ENCODE assay signal across 1 cellular context in genomic region chr12:76720068-76720467, GRCh38.
TF ChIP-seq lines count a peak whose summit lies in the region.

No MANE protein-coding gene starts in this region.

TF ChIP-seq in IMR-90, 13 proteins besides CTCF, POLR2A, EP300 and RAD21 (continued from another document):
- TF ChIP-seq NFE2L2 (IDR thresholded peaks at IDR 0.05; ENCODE audit: low read depth, low read length), result no peak
- peak; percentile 43; the same call in 1 of the 2 replicates for TF ChIP-seq FOS (IDR thresholded peaks at IDR 0.05; ENCODE audit: low read depth, low read length)
- TF ChIP-seq SMC3 (IDR thresholded peaks at IDR 0.05; ENCODE audit: low read depth, low read length), result no peak; the same call in 1 of the 2 replicates
- TF ChIP-seq RCOR1 (IDR thresholded peaks at IDR 0.05; ENCODE audit: insufficient replicate concordance, low read length), result peak; percentile 44
- TF ChIP-seq, protein P1, sequence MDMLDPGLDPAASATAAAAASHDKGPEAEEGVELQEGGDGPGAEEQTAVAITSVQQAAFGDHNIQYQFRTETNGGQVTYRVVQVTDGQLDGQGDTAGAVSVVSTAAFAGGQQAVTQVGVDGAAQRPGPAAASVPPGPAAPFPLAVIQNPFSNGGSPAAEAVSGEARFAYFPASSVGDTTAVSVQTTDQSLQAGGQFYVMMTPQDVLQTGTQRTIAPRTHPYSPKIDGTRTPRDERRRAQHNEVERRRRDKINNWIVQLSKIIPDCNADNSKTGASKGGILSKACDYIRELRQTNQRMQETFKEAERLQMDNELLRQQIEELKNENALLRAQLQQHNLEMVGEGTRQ (IDR thresholded peaks at IDR 0.05; ENCODE audit: low read depth, low read length), result no peak
- TF ChIP-seq, protein P2, sequence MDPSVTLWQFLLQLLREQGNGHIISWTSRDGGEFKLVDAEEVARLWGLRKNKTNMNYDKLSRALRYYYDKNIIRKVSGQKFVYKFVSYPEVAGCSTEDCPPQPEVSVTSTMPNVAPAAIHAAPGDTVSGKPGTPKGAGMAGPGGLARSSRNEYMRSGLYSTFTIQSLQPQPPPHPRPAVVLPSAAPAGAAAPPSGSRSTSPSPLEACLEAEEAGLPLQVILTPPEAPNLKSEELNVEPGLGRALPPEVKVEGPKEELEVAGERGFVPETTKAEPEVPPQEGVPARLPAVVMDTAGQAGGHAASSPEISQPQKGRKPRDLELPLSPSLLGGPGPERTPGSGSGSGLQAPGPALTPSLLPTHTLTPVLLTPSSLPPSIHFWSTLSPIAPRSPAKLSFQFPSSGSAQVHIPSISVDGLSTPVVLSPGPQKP (IDR thresholded peaks at IDR 0.05; ENCODE audit: borderline replicate concordance, low read depth, low read length), result no peak
- no peak for TF ChIP-seq MAZ (IDR thresholded peaks at IDR 0.05; ENCODE audit: borderline replicate concordance, low read depth, low read length)
- no peak for TF ChIP-seq RFX5 (IDR thresholded peaks at IDR 0.05; ENCODE audit: low read depth, low read length)
TF ChIP-seq in IMR-90: peak in this region for 2.
